In the genomic region with DNA sequence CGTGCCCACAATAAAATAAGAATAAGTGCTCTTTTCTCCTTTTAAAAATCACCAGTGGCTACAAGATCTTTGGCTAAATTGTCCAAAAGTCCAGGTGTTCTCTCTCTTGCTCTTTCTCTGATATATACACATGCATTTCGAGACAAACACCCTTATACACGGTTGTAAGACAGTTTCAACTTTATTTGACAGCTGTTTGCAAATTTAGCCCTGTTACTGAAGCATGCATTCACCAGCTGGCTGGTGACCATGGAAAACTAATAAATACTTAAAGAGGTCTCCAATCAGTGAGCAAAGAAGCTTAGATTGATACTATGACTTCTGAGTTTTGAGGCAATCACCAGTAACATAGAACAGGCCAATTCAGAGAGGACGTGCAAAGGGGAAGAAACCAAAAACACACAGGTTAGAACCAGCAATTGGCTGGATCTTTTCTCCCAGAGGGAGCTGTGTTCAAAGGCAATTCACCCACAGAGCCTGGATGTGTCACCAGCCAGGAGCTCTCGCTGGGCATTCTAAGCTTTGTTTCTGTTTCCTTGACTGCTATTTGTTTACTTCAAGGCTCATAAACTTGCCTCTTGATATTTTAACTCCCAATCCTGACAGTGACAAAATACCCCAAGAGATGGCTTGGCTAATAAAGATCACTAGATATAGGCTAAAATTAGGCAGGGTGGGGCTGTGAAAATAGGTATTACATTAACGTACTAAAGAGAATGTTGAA, we compare ENCODE assay signal across 11 cellular contexts.
DNase-seq lines count a peak whose midpoint lies in the region; ATAC-seq and TF ChIP-seq lines count a peak whose summit lies in the region.
"Had no signal": no experiment of that assay in that cellular context is flagged by ENCODE, and none has a peak within 500 bp of the region (broad histone marks: within the 10 kb centered on the region; RNA-seq: fewer than 3 reads in every experiment).

No MANE protein-coding gene starts in this region.

- H3K9me3 ChIP-seq in endocrine pancreas (ENCODE audit: control insufficient read depth, low read length) (no peaks in the 10 kb centered on the region), gastroesophageal sphincter (no peaks in the 10 kb centered on the region)
- H3K9me3 ChIP-seq: right lobe of liver had no signal

- no peak overlapping the region for H3K27ac ChIP-seq in gastroesophageal sphincter
- H3K27ac ChIP-seq: right lobe of liver had no signal

- H3K4me1 Mint-ChIP-seq in naive thymus-derived CD8-positive, alpha-beta T cell: peaks cover 31 to 75% (median 54%) of the 10 kb centered on the region in 4 donors

- H3K27me3 ChIP-seq in endocrine pancreas (ENCODE audit: control insufficient read depth, insufficient read depth, low read length) (no peaks in the 10 kb centered on the region), gastroesophageal sphincter (no peaks in the 10 kb centered on the region)
- H3K27me3 ChIP-seq: right lobe of liver had no signal

- TF ChIP-seq EP300 in gastroesophageal sphincter (IDR thresholded peaks at IDR 0.05): no peak

- H3K4me1 ChIP-seq in endocrine pancreas (ENCODE audit: control insufficient read depth, insufficient read depth, low read length): peaks cover 6% of the 10 kb centered on the region
- peaks cover 0 to 6% (median 4%) of the 10 kb centered on the region in 3 donors for H3K4me1 ChIP-seq in gastroesophageal sphincter
- H3K4me1 ChIP-seq: right lobe of liver had no signal

- TF ChIP-seq POLR2A in gastroesophageal sphincter (IDR thresholded peaks at IDR 0.05) (no peak), erythroblast (IDR thresholded peaks at IDR 0.05; ENCODE audit: low read length) (no peak)

- no peak for TF ChIP-seq CTCF in gastroesophageal sphincter (IDR thresholded peaks at IDR 0.05)

- H3K27ac Mint-ChIP-seq in naive thymus-derived CD8-positive, alpha-beta T cell: peak overlapping the region in 7 of 10 donors; percentile 7 to 59 (median 15)

- POLR2A ChIA-PET in naive thymus-derived CD8-positive, alpha-beta T cell (lab: Charles Lee): no interaction called here

- H3K27me3 Mint-ChIP-seq in naive thymus-derived CD8-positive, alpha-beta T cell: no peaks in the 10 kb centered on the region
- H3K27me3 Mint-ChIP-seq: central memory CD8-positive, alpha-beta T cell had no signal

- DNase-seq in DMS79 (lab: John Stamatoyannopoulos, UW) (peak; percentile 83), NAMALWA (ENCODE audit: low spot score) (peak; percentile 7), A172 (ENCODE audit: low spot score) (no peak), NCI-H128 (lab: John Stamatoyannopoulos, UW; ENCODE audit: unreplicated experiment) (no peak), erythroblast (lab: John Stamatoyannopoulos, UW) (no peak)
- no peak for DNase-seq in naive thymus-derived CD8-positive, alpha-beta T cell
- DNase-seq: right lobe of liver, Right ventricle myocardium superior had no signal

- no peaks in the 10 kb centered on the region for H3K9me3 Mint-ChIP-seq in naive thymus-derived CD8-positive, alpha-beta T cell
- H3K9me3 Mint-ChIP-seq: central memory CD8-positive, alpha-beta T cell had no signal

- ATAC-seq in naive thymus-derived CD8-positive, alpha-beta T cell: no peak
- ATAC-seq in gastroesophageal sphincter: no peak
- ATAC-seq: right lobe of liver had no signal

- no peak overlapping the region for H3K4me3 Mint-ChIP-seq in naive thymus-derived CD8-positive, alpha-beta T cell
- H3K4me3 Mint-ChIP-seq: central memory CD8-positive, alpha-beta T cell had no signal

- H3K36me3 ChIP-seq in endocrine pancreas (ENCODE audit: control insufficient read depth, insufficient read depth, low read length): no peaks in the 10 kb centered on the region
- no peaks in the 10 kb centered on the region for H3K36me3 ChIP-seq in gastroesophageal sphincter
- H3K36me3 ChIP-seq: right lobe of liver had no signal

- peaks cover 5 to 49% (median 13%) of the 10 kb centered on the region in 3 donors for H3K36me3 Mint-ChIP-seq in naive thymus-derived CD8-positive, alpha-beta T cell

- H3K4me3 ChIP-seq in endocrine pancreas (ENCODE audit: control insufficient read depth, insufficient read depth, low read length) (peak overlapping the region; percentile 11), gastroesophageal sphincter (no peak overlapping the region)
- H3K4me3 ChIP-seq: right lobe of liver had no signal

- WGBS in gastroesophageal sphincter (ENCODE audit: low coverage in 1 of 2), 2 donors: 45 to 58% methylated on average over 6 of the region's 6 CpGs

- no peak overlapping the region for H3K9ac ChIP-seq in endocrine pancreas (ENCODE audit: control insufficient read depth, insufficient read depth, low read length)

Comparison
In these comparisons a context has a peak if more than half of its experiments do, and no peak if none do; other contexts are left out.
1. DNase-seq: peak in DMS79 (single experiment) and NAMALWA (single experiment); none in naive thymus-derived CD8-positive, alpha-beta T cell (0 of 10), A172 (single experiment), NCI-H128 (single experiment) and erythroblast (0 of 2).